3 cellular contexts compared by ENCODE assay signal in the genomic region with DNA sequence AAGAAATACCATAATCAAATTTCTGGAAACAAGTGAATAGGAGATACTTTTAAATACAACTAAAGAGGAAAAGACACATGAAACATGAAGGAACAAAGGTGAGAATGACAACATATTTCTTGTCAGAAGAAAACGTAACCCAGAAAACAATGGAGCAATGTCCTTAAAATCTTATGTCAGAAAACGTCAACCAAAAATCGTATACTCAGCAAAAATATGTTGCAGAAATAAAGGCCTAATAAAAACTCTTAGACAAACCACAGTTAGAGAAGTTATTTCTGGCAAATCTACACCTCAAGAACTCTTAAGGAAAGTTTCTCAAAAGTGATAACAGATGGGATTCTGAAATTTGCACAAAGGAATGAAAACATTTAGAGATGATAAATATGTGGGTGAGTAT.
TF ChIP-seq lines count a peak whose summit lies in the region.

No MANE protein-coding gene starts in this region.

TF ChIP-seq in A549, 52 proteins besides CTCF, POLR2A, EP300 and RAD21:
- TF ChIP-seq, protein P1, sequence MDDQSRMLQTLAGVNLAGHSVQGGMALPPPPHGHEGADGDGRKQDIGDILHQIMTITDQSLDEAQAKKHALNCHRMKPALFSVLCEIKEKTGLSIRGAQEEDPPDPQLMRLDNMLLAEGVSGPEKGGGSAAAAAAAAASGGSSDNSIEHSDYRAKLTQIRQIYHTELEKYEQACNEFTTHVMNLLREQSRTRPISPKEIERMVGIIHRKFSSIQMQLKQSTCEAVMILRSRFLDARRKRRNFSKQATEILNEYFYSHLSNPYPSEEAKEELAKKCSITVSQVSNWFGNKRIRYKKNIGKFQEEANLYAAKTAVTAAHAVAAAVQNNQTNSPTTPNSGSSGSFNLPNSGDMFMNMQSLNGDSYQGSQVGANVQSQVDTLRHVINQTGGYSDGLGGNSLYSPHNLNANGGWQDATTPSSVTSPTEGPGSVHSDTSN (IDR thresholded peaks at IDR 0.05): no peak
- peak; percentile 92 for TF ChIP-seq MAFK (IDR thresholded peaks at IDR 0.05; ENCODE audit: partially characterized antibody)

TF ChIP-seq in IMR-90, 13 proteins besides CTCF, POLR2A, EP300 and RAD21:
- no peak for TF ChIP-seq RCOR1 (IDR thresholded peaks at IDR 0.05; ENCODE audit: insufficient replicate concordance, low read length)
- TF ChIP-seq MXI1 (IDR thresholded peaks at IDR 0.05; ENCODE audit: borderline replicate concordance, low read depth, low read length): no peak
- no peak for TF ChIP-seq CEBPB (IDR thresholded peaks at IDR 0.05; ENCODE audit: low read depth, low read length)
- TF ChIP-seq SMC3 (IDR thresholded peaks at IDR 0.05; ENCODE audit: low read depth, low read length): no peak
- TF ChIP-seq, protein P2, sequence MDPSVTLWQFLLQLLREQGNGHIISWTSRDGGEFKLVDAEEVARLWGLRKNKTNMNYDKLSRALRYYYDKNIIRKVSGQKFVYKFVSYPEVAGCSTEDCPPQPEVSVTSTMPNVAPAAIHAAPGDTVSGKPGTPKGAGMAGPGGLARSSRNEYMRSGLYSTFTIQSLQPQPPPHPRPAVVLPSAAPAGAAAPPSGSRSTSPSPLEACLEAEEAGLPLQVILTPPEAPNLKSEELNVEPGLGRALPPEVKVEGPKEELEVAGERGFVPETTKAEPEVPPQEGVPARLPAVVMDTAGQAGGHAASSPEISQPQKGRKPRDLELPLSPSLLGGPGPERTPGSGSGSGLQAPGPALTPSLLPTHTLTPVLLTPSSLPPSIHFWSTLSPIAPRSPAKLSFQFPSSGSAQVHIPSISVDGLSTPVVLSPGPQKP (IDR thresholded peaks at IDR 0.05; ENCODE audit: borderline replicate concordance, low read depth, low read length): no peak
- peak; percentile 91 for TF ChIP-seq MAFK (IDR thresholded peaks at IDR 0.05; ENCODE audit: low read depth, low read length)
- TF ChIP-seq, protein P3, sequence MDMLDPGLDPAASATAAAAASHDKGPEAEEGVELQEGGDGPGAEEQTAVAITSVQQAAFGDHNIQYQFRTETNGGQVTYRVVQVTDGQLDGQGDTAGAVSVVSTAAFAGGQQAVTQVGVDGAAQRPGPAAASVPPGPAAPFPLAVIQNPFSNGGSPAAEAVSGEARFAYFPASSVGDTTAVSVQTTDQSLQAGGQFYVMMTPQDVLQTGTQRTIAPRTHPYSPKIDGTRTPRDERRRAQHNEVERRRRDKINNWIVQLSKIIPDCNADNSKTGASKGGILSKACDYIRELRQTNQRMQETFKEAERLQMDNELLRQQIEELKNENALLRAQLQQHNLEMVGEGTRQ (IDR thresholded peaks at IDR 0.05; ENCODE audit: low read depth, low read length): no peak

TF ChIP-seq in H1, 55 proteins besides CTCF, POLR2A, EP300 and RAD21:
- no peak for TF ChIP-seq RNF2 (IDR thresholded peaks at IDR 0.05; ENCODE audit: borderline replicate concordance, low read depth, low read length, missing control alignments, poor library complexity, severe bottlenecking)
- TF ChIP-seq MAFK (IDR thresholded peaks at IDR 0.05; ENCODE audit: low read depth, low read length): peak; percentile 73
